Comparison of ENCODE assay signal across 11 cellular contexts in the genomic region with DNA sequence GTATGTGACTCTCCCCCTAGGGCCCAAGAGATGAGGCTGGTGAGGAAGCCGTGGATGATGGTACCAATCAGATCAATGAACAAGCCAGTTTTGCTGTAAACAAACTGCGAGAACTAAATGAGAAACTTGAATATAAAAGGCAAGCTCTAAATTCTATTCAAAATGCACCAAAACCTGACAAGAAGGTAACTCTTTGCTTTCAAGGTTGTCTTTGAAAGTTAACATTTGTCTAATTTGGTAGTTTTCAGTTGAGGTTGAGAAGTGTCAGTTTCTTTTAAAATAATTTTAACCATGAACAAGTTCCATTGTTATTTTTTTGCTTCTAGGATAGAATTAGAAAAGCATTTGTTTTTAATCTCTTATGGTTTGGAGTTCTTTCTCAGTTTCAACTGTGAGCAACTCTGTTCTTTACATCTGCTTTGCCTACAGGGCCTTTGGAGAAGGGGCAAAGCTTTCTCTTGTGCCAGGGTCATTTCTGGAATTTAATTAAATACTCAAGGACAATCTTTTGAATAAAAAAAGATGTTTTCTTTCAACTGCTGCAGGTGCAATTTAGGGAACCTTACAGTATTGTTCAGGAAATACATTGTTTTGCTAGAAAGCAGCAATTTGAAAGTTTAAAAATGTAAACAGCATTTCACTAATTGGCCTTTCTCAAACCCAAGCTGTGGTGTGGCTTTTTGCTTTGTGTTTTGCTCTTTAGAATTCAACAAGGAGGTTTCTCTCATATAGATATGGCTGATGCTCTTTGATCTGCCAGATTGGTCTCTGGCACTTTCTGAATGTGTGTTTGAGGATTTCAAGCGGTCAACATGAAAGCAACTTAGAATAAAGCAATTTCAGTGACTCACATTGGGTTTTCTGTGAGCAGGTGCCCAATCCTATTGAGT.
DNase-seq lines count a peak whose midpoint lies in the region; ATAC-seq and TF ChIP-seq lines count a peak whose summit lies in the region.
"Had no signal": no experiment of that assay in that cellular context is flagged by ENCODE, and none has a peak within 500 bp of the region (broad histone marks: within the 10 kb centered on the region; RNA-seq: fewer than 3 reads in every experiment).

No MANE protein-coding gene starts in this region.

- peaks cover 72% of the 10 kb centered on the region for H3K36me3 Mint-ChIP-seq in brain

- no peaks in the 10 kb centered on the region for H3K27me3 Mint-ChIP-seq in brain

- no peaks in the 10 kb centered on the region for H3K27me3 ChIP-seq in esophagus squamous epithelium
- H3K27me3 ChIP-seq: heart left ventricle had no signal

- peaks cover 10 to 20% (median 15%) of the 10 kb centered on the region in 5 experiments for H3K9me3 Mint-ChIP-seq in brain

- H3K36me3 ChIP-seq in esophagus squamous epithelium: peaks cover 0 to 17% (median 0%) of the 10 kb centered on the region in 3 donors

- peak overlapping the region in 3 of 5 experiments; percentile 61 to 81 (median 72) for H3K27ac Mint-ChIP-seq in brain

- H3K4me3 ChIP-seq in esophagus squamous epithelium: no peak overlapping the region
- H3K4me3 ChIP-seq: heart left ventricle had no signal

- TF ChIP-seq CTCF in brain (conservative IDR thresholded peaks at IDR 0.05): no peak
- no peak for TF ChIP-seq CTCF in esophagus squamous epithelium (IDR thresholded peaks at IDR 0.05)

- TF ChIP-seq POLR2A in esophagus squamous epithelium (IDR thresholded peaks at IDR 0.05): no peak

- intact Hi-C loops in esophagus squamous epithelium (cut with DNase I): no loop called here

- ATAC-seq in GM19023 (IDR thresholded peaks at IDR 0.05; ENCODE audit: unreplicated experiment) (peak; percentile 81), GM21529 (IDR thresholded peaks at IDR 0.05; ENCODE audit: unreplicated experiment) (peak; percentile 81), HG03097 (IDR thresholded peaks at IDR 0.05; ENCODE audit: low FRiP score, unreplicated experiment) (peak; percentile 80)
- ATAC-seq: heart left ventricle, sciatic nerve had no signal

- no peaks in the 10 kb centered on the region for H3K9me3 ChIP-seq in esophagus squamous epithelium

- no peak overlapping the region for H3K4me3 Mint-ChIP-seq in brain

- no peak overlapping the region for H3K27ac ChIP-seq in esophagus squamous epithelium
- H3K27ac ChIP-seq: heart left ventricle had no signal

- WGBS in esophagus squamous epithelium, 2 donors: 86 to 98% methylated on average over 3 of the region's 3 CpGs

- H3K4me1 Mint-ChIP-seq in brain: peaks cover 21% of the 10 kb centered on the region

- no peak for DNase-seq in SKM-1 (lab: John Stamatoyannopoulos, UW; ENCODE audit: unreplicated experiment)
- no peak for DNase-seq in esophagus squamous epithelium (lab: John Stamatoyannopoulos, UW)
- DNase-seq in dedifferentiated amniotic fluid mesenchymal stem cell (ENCODE audit: extremely low spot score): no peak
- DNase-seq: activated naive CD4-positive, alpha-beta T cell treated with Interleukin-2 at 50 U/mL for 16 hours; heart left ventricle; NCI-H1417 treated with DMSO at 0.1 percent for 48 hours had no signal

- H3K4me1 ChIP-seq in esophagus squamous epithelium: no peaks in the 10 kb centered on the region
- H3K4me1 ChIP-seq: heart left ventricle had no signal
